31 cellular contexts compared by ENCODE assay signal in the genomic region with DNA sequence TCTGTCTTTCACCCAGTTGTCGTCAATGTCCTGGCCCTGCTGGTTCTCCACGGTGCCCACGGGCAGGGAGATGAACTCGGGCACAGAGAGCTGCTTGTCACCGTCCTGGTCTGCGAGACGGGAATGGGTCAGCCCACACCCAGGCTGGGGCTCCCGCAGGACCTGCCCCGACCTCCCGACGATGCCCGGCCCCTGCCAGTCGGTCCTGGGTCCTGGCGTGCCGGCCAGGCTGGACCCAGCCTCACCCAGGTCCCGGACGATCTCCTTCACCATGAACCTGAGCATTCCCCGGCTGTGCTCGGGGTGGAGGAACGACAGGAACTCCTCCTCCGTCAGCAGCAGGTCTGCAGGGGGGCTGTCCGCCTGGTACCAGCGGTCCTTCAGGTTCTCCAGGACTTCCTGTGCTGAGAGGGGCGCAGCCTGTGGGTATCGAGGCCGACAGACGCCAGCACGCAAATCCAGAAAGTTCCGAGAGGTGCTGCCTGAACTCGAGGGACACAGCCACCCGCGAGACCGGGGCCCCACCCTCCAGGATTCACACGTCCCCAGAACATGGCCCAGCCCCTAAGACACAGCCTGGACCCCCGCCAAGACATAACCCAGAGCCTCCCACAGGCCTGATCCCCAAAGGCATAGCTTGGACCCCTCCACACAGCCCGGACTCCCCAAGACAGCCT. TPM values are rescaled to one million over a fixed set of nuclear protein-coding genes. Genes with fewer than 3 reads are reported as not detected.
DNase-seq lines count a peak whose midpoint lies in the region; ATAC-seq and TF ChIP-seq lines count a peak whose summit lies in the region.
"Had no signal": no experiment of that assay in that cellular context is flagged by ENCODE, and none has a peak within 500 bp of the region (broad histone marks: within the 10 kb centered on the region; RNA-seq: fewer than 3 reads in every experiment).

No MANE protein-coding gene starts in this region.

- 85 to 92% (median 89%) methylated on average over 34 to 36 of the region's 36 CpGs for WGBS in psoas muscle, 3 donors

- peak overlapping the region; percentile 92 for H3K27ac Mint-ChIP-seq in activated CD4-positive, alpha-beta T cell treated with anti-CD3 and anti-CD28 coated beads for 36 hours
- H3K27ac Mint-ChIP-seq in stimulated activated naive CD8-positive, alpha-beta T cell treated with anti-CD3 and anti-CD28 coated beads, Interleukin-15, Interleukin-2, amounts not matched to agents 100 ng/mL and 50 ng/mL, for 24 hours = peak overlapping the region; percentile 58
- H3K27ac Mint-ChIP-seq in immature natural killer cell = peak overlapping the region in 5 of 6 donors; percentile 48 to 96 (median 78)
- H3K27ac Mint-ChIP-seq in type B pancreatic cell = no peak overlapping the region
- H3K27ac Mint-ChIP-seq: dendritic cell treated with granulocyte-macrophage colony-stimulating factor and Interleukin-4, amounts not matched to agents 40 ng/mL and 50 ng/mL, for 4 days; HFFc6; mesothelial cell of epicardium had no signal

- TF ChIP-seq CTCF in psoas muscle (IDR thresholded peaks at IDR 0.05) (no peak), type B pancreatic cell (conservative IDR thresholded peaks at IDR 0.05) (no peak)

- H3K4me3 Mint-ChIP-seq in activated CD4-positive, alpha-beta T cell treated with anti-CD3 and anti-CD28 coated beads for 36 hours = peak overlapping the region; percentile 66
- H3K4me3 Mint-ChIP-seq in stimulated activated naive CD8-positive, alpha-beta T cell treated with anti-CD3 and anti-CD28 coated beads, Interleukin-15, Interleukin-2, amounts not matched to agents 100 ng/mL and 50 ng/mL, for 24 hours = no peak overlapping the region
- H3K4me3 Mint-ChIP-seq in immature natural killer cell (no peak overlapping the region), type B pancreatic cell (no peak overlapping the region)
- H3K4me3 Mint-ChIP-seq: activated CD4-positive, alpha-beta T cell treated with anti-CD3 and anti-CD28 coated beads, Interleukin-2, amount 10 ng/mL, durations not matched to agents 7 days and 5 days; central memory CD8-positive, alpha-beta T cell; dendritic cell treated with granulocyte-macrophage colony-stimulating factor and Interleukin-4, amounts not matched to agents 40 ng/mL and 50 ng/mL, for 4 days; HFFc6; IgD-negative memory B cell; mesothelial cell of epicardium had no signal

- H3K36me3 Mint-ChIP-seq in activated CD4-positive, alpha-beta T cell treated with anti-CD3 and anti-CD28 coated beads for 36 hours (ENCODE audit: low read depth) = peaks cover 72% of the 10 kb centered on the region
- peaks cover 46% of the 10 kb centered on the region for H3K36me3 Mint-ChIP-seq in stimulated activated naive CD8-positive, alpha-beta T cell treated with anti-CD3 and anti-CD28 coated beads, Interleukin-15, Interleukin-2, amounts not matched to agents 100 ng/mL and 50 ng/mL, for 24 hours (ENCODE audit: low read depth)
- peaks cover 7 to 22% (median 16%) of the 10 kb centered on the region in 3 donors for H3K36me3 Mint-ChIP-seq in immature natural killer cell
- H3K36me3 Mint-ChIP-seq in type B pancreatic cell = peaks cover 10% of the 10 kb centered on the region

- POLR2A ChIA-PET in activated CD4-positive, alpha-beta T cell treated with anti-CD3 and anti-CD28 coated beads for 36 hours (lab: Charles Lee) = interaction anchor here (0.7 kb wide), 1 partner anchor 10 kb away, joined by 4 read pairs; no protein-coding TSS in a partner anchor

- H3K27me3 Mint-ChIP-seq in activated CD4-positive, alpha-beta T cell treated with anti-CD3 and anti-CD28 coated beads for 36 hours = no peaks in the 10 kb centered on the region
- no peaks in the 10 kb centered on the region for H3K27me3 Mint-ChIP-seq in stimulated activated naive CD8-positive, alpha-beta T cell treated with anti-CD3 and anti-CD28 coated beads, Interleukin-15, Interleukin-2, amounts not matched to agents 100 ng/mL and 50 ng/mL, for 24 hours
- H3K27me3 Mint-ChIP-seq in immature natural killer cell (ENCODE audit: low read depth in 3 of 3) = peaks cover 14 to 41% (median 17%) of the 10 kb centered on the region in 3 donors
- no peaks in the 10 kb centered on the region for H3K27me3 Mint-ChIP-seq in type B pancreatic cell
- H3K27me3 Mint-ChIP-seq: activated CD4-positive, alpha-beta T cell treated with anti-CD3 and anti-CD28 coated beads, Interleukin-2, amount 10 ng/mL, durations not matched to agents 7 days and 5 days; central memory CD8-positive, alpha-beta T cell; IgD-negative memory B cell had no signal

- intact Hi-C loops in activated CD4-positive, alpha-beta T cell treated with anti-CD3 and anti-CD28 coated beads for 36 hours (cut with DNase I, micrococcal nuclease) = loop anchor here in 1 of 2 experiments (5.0 kb wide), 1 partner anchor 54 kb away; the partner anchor contains the start of gene UBE2J2
- intact Hi-C loops in psoas muscle (cut with DNase I) = no loop called here

- peaks cover 49% of the 10 kb centered on the region for H3K4me1 Mint-ChIP-seq in activated CD4-positive, alpha-beta T cell treated with anti-CD3 and anti-CD28 coated beads for 36 hours
- H3K4me1 Mint-ChIP-seq in stimulated activated naive CD8-positive, alpha-beta T cell treated with anti-CD3 and anti-CD28 coated beads, Interleukin-15, Interleukin-2, amounts not matched to agents 100 ng/mL and 50 ng/mL, for 24 hours (ENCODE audit: low read depth) = peaks cover 44% of the 10 kb centered on the region
- H3K4me1 Mint-ChIP-seq in immature natural killer cell (peaks cover 57 to 77% of the 10 kb centered on the region in 2 donors), type B pancreatic cell (ENCODE audit: unreplicated experiment) (no peaks in the 10 kb centered on the region)
- H3K4me1 Mint-ChIP-seq: mesothelial cell of epicardium had no signal

- no peak overlapping the region for H3K4me3 ChIP-seq in psoas muscle
- H3K4me3 ChIP-seq: esophagus squamous epithelium, prostate gland, sigmoid colon, SJSA1, suprapubic skin had no signal

- no peaks in the 10 kb centered on the region for H3K9me3 ChIP-seq in psoas muscle
- H3K9me3 ChIP-seq: esophagus squamous epithelium, heart left ventricle, prostate gland, sigmoid colon, SJSA1, suprapubic skin had no signal

- no peak for ATAC-seq in activated CD4-positive, alpha-beta T cell treated with anti-CD3 and anti-CD28 coated beads for 36 hours
- no peak for ATAC-seq in stimulated activated naive CD8-positive, alpha-beta T cell treated with anti-CD3 and anti-CD28 coated beads, Interleukin-15, Interleukin-2, amounts not matched to agents 100 U/mL and 50 U/mL, for 24 hours
- no peak for ATAC-seq in psoas muscle

- H3K27me3 ChIP-seq in psoas muscle (ENCODE audit: insufficient read depth in 3 of 3, low read length in 2 of 3) = no peaks in the 10 kb centered on the region
- H3K27me3 ChIP-seq: esophagus squamous epithelium, foreskin keratinocyte, sigmoid colon, SJSA1, suprapubic skin had no signal

- no peaks in the 10 kb centered on the region for H3K9me3 Mint-ChIP-seq in activated CD4-positive, alpha-beta T cell treated with anti-CD3 and anti-CD28 coated beads for 36 hours (ENCODE audit: low read depth)
- no peaks in the 10 kb centered on the region for H3K9me3 Mint-ChIP-seq in stimulated activated naive CD8-positive, alpha-beta T cell treated with anti-CD3 and anti-CD28 coated beads, Interleukin-15, Interleukin-2, amounts not matched to agents 100 ng/mL and 50 ng/mL, for 24 hours
- no peaks in the 10 kb centered on the region for H3K9me3 Mint-ChIP-seq in immature natural killer cell
- no peaks in the 10 kb centered on the region for H3K9me3 Mint-ChIP-seq in type B pancreatic cell
- H3K9me3 Mint-ChIP-seq: activated CD4-positive, alpha-beta T cell treated with anti-CD3 and anti-CD28 coated beads, Interleukin-2, amount 10 ng/mL, durations not matched to agents 7 days and 5 days; central memory CD8-positive, alpha-beta T cell; dendritic cell treated with granulocyte-macrophage colony-stimulating factor and Interleukin-4, amounts not matched to agents 40 ng/mL and 50 ng/mL, for 4 days; HFFc6; IgD-negative memory B cell; mesothelial cell of epicardium had no signal

- no peaks in the 10 kb centered on the region for H3K4me1 ChIP-seq in psoas muscle
- H3K4me1 ChIP-seq: foreskin keratinocyte, prostate gland, sigmoid colon, SJSA1 had no signal

- H3K36me3 ChIP-seq in psoas muscle (ENCODE audit: insufficient read depth in 1 of 2, low read depth in 1 of 2) = peaks cover 0 to 70% of the 10 kb centered on the region in 2 donors

- DNase-seq in activated CD4-positive, alpha-beta T cell treated with anti-CD3 and anti-CD28 coated beads for 36 hours = no peak
- no peak for DNase-seq in activated CD4-positive, alpha-beta T cell treated with anti-CD3 and anti-CD28 coated beads, Interleukin-2, amount 50 U/mL, for 1 hour
- no peak for DNase-seq in stimulated activated naive CD8-positive, alpha-beta T cell treated with anti-CD3 and anti-CD28 coated beads, Interleukin-15, Interleukin-2, amounts not matched to agents 100 U/mL and 50 U/mL, for 24 hours
- DNase-seq in immature natural killer cell (no peak), T-helper 9 cell (no peak), psoas muscle (no peak), type B pancreatic cell (ENCODE audit: extremely low spot score, unreplicated experiment) (no peak)
- DNase-seq: Calu3, esophagus squamous epithelium, heart left ventricle, HFFc6, NCI-H1092 treated with DMSO at 0.1 percent for 48 hours, NCI-H187 treated with DMSO at 0.1 percent for 48 hours, NCI-H2171, NCI-H82, sigmoid colon, WERI-Rb-1 had no signal

- CTCF ChIA-PET in activated CD4-positive, alpha-beta T cell treated with anti-CD3 and anti-CD28 coated beads for 36 hours (lab: Charles Lee) = interaction anchor here (0.9 kb wide), 1 partner anchor 96 kb away, joined by 6 read pairs; no protein-coding TSS in a partner anchor

- no peak overlapping the region for H3K27ac ChIP-seq in psoas muscle
- H3K27ac ChIP-seq: 22Rv1, foreskin keratinocyte, prostate gland, sigmoid colon, SJSA1, suprapubic skin, WERI-Rb-1 had no signal

RNA-seq across cellular contexts. Expression of gene TNFRSF4, which starts 4.7 kb away (rescaled TPM):
- 100 to 1,000 TPM; 340 to 418 TPM for total RNA-seq in activated CD4-positive, alpha-beta T cell treated with anti-CD3 and anti-CD28 coated beads for 36 hours
- polyA plus RNA-seq in immature natural killer cell (10 to 100 TPM in 2 of 3 donors, 1 to 10 TPM in 1; 7.6 to 16.3 (median 12.1) TPM), psoas muscle (1 to 10 TPM; 1.7 to 3.8 (median 2.6) TPM)
- total RNA-seq in psoas muscle (1 to 10 TPM; 1.4 to 4.6 (median 3.7) TPM), type B pancreatic cell (ENCODE audit: low replicate concordance) (0.31 TPM in 1 of 2 replicates, not detected in the other)
- total RNA-seq: Calu3, foreskin keratinocyte, NCI-H460, RPMI7951, SJSA1 had no signal
- polyA plus RNA-seq: foreskin keratinocyte, IgD-negative memory B cell, keratinocyte had no signal

RNA-seq across cellular contexts. Expression of gene TNFRSF18, which starts 12.3 kb away (rescaled TPM):
- total RNA-seq in activated CD4-positive, alpha-beta T cell treated with anti-CD3 and anti-CD28 coated beads for 36 hours = 100 to 1,000 TPM in 1 of 2 experiments, 10 to 100 TPM in 1; 95.0 to 164 TPM
- 100 to 1,000 TPM in 2 of 3 donors, 10 to 100 TPM in 1; 56.4 to 136 (median 105) TPM for polyA plus RNA-seq in immature natural killer cell
- under 1 TPM in 1 of 4 donors, not detected in 3; 0.27 TPM for total RNA-seq in psoas muscle
- under 1 TPM; 0.04 to 0.76 (median 0.13) TPM for polyA plus RNA-seq in psoas muscle
- total RNA-seq in type B pancreatic cell (ENCODE audit: low replicate concordance) = 0.38 TPM in 1 of 2 replicates, not detected in the other
- total RNA-seq: Calu3, HFFc6, NCI-H460, RPMI7951, SJSA1 had no signal

RNA-seq across cellular contexts. Expression of gene SDF4, which starts 13.1 kb away (rescaled TPM):
- 100 to 1,000 TPM; 108 to 128 TPM for total RNA-seq in activated CD4-positive, alpha-beta T cell treated with anti-CD3 and anti-CD28 coated beads for 36 hours
- polyA plus RNA-seq in immature natural killer cell = 100 to 1,000 TPM; 157 to 240 (median 194) TPM
- 100 to 1,000 TPM in 1 of 4 donors, 10 to 100 TPM in 3; 70.6 to 109 (median 82.5) TPM for total RNA-seq in psoas muscle
- 100 to 1,000 TPM in 2 of 3 donors, 10 to 100 TPM in 1; 67.5 to 129 (median 108) TPM for polyA plus RNA-seq in psoas muscle
- 116 and 136 TPM in 2 replicates for total RNA-seq in type B pancreatic cell (ENCODE audit: low replicate concordance)

RNA-seq across cellular contexts. Expression of gene B3GALT6, which starts 13.4 kb away (rescaled TPM):
- total RNA-seq in activated CD4-positive, alpha-beta T cell treated with anti-CD3 and anti-CD28 coated beads for 36 hours = 10 to 100 TPM in 1 of 2 experiments, 1 to 10 TPM in 1; 9.4 to 12.2 TPM
- polyA plus RNA-seq in immature natural killer cell (10 to 100 TPM in 1 of 3 donors, 1 to 10 TPM in 2; 5.3 to 13.9 (median 9.9) TPM), psoas muscle (10 to 100 TPM in 2 of 3 donors, 1 to 10 TPM in 1; 7.7 to 30.3 (median 15.6) TPM)
- total RNA-seq in psoas muscle (10 to 100 TPM in 3 of 4 donors, 1 to 10 TPM in 1; 8.9 to 13.7 (median 11.1) TPM), type B pancreatic cell (ENCODE audit: low replicate concordance) (19.5 and 30.2 TPM in 2 replicates)

RNA-seq across cellular contexts. Expression of gene C1QTNF12, which starts 27.9 kb away (rescaled TPM):
- 1 to 10 TPM; 1.1 to 1.6 TPM for total RNA-seq in activated CD4-positive, alpha-beta T cell treated with anti-CD3 and anti-CD28 coated beads for 36 hours
- polyA plus RNA-seq in immature natural killer cell = not detected
- total RNA-seq in psoas muscle = 1 to 10 TPM in 2 of 4 donors, under 1 TPM in 2; 0.75 to 1.4 (median 1.0) TPM
- under 1 TPM; 0.13 to 0.98 (median 0.36) TPM for polyA plus RNA-seq in psoas muscle
- 2.5 TPM in 2 replicates for total RNA-seq in type B pancreatic cell (ENCODE audit: low replicate concordance)
- total RNA-seq: NCI-H460, RPMI7951 had no signal

Comparison
In these comparisons a context has a peak if more than half of its experiments do, and no peak if none do; other contexts are left out.
1. RNA of gene TNFRSF4, which starts 4.7 kb away (total RNA-seq): 340 to 418 TPM in activated CD4-positive, alpha-beta T cell treated with anti-CD3 and anti-CD28 coated beads for 36 hours; 1.4 to 4.6 TPM in psoas muscle and 0.31 TPM in type B pancreatic cell; every median in the first group is over 10 times any median in the second.
2. RNA of gene TNFRSF18, which starts 12.3 kb away (total RNA-seq): 95.0 to 164 TPM in activated CD4-positive, alpha-beta T cell treated with anti-CD3 and anti-CD28 coated beads for 36 hours; 0.38 TPM in type B pancreatic cell and 0.27 TPM in psoas muscle; every median in the first group is over 10 times any median in the second.